In genomic region chr21:35046880-35047229, GRCh38 we compare ENCODE assay signal across 8 cellular contexts. TPM values are rescaled to one million over a fixed set of nuclear protein-coding genes. Genes with fewer than 3 reads are reported as not detected.
DNase-seq lines count a peak whose midpoint lies in the region; ATAC-seq and TF ChIP-seq lines count a peak whose summit lies in the region.

No MANE protein-coding gene starts in this region.

- CTCF ChIA-PET in PC-9 (lab: Charles Lee) = no interaction called here

- intact Hi-C loops in PC-9 (cut with micrococcal nuclease; ENCODE audit: unreplicated experiment) = loop anchor here (1.0 to 5.0 kb wide), 7 partner anchors 80 to 462 kb away; no protein-coding TSS in a partner anchor

- no peak for ATAC-seq in DND-41 (ENCODE audit: insufficient read depth, low read depth)

- POLR2A ChIA-PET in PC-9 (lab: Charles Lee; ENCODE audit: unreplicated experiment) = interaction anchor here (0.6 to 0.8 kb wide), 3 partner anchors 64 to 699 kb away, joined by 3 to 25 read pairs (median 4); no protein-coding TSS in a partner anchor

- H3K9ac ChIP-seq in DND-41 (ENCODE audit: low read depth, low read length) (peak overlapping the region; percentile 78), duodenal mucosa (ENCODE audit: low read depth in 1 of 2, low read length in 2 of 2) (peak overlapping the region; percentile 45 to 62)

- H3K9me3 ChIP-seq in DND-41 (ENCODE audit: insufficient read depth, low read length, severe bottlenecking) (no peaks in the 10 kb centered on the region), PC-9 (ENCODE audit: insufficient read depth, low read depth) (no peaks in the 10 kb centered on the region), duodenal mucosa (ENCODE audit: control insufficient read depth in 1 of 2, low read length in 2 of 2) (no peaks in the 10 kb centered on the region), neutrophil (no peaks in the 10 kb centered on the region)

- peak; percentile 31 for DNase-seq in DND-41
- peak; percentile 44 to 64 for DNase-seq in PC-9
- no peak for DNase-seq in stimulated activated CD4-positive, alpha-beta T cell treated with anti-CD3 and anti-CD28 coated beads, Interleukin-4, amount 100 ng/mL, for 1 hour
- DNase-seq in NCI-H1417 treated with DMSO at 0.1 percent for 48 hours (lab: John Stamatoyannopoulos, UW) = no peak
- DNase-seq in NCI-H1105 treated with DMSO at 0.1 percent for 48 hours (lab: John Stamatoyannopoulos, UW) = no peak
- DNase-seq in ureter (ENCODE audit: low spot score) = no peak

- H4K20me1 ChIP-seq in DND-41 (ENCODE audit: insufficient read depth, low read length) (peaks cover 38% of the 10 kb centered on the region), PC-9 (ENCODE audit: insufficient read depth) (no peaks in the 10 kb centered on the region)

- H3K79me2 ChIP-seq in DND-41 (ENCODE audit: insufficient read depth, low read length) (peaks cover 89% of the 10 kb centered on the region), PC-9 (ENCODE audit: low read depth) (peaks cover 84% of the 10 kb centered on the region)

- TF ChIP-seq CTCF in DND-41 (IDR thresholded peaks at IDR 0.05; ENCODE audit: borderline replicate concordance, extremely low read depth, low read length, poor library complexity, severe bottlenecking) (no peak), PC-9 (conservative IDR thresholded peaks at IDR 0.05) (no peak), neutrophil (IDR thresholded peaks at IDR 0.05) (no peak)

- H3K27ac ChIP-seq in DND-41 (ENCODE audit: low read length) = peak overlapping the region; percentile 95
- peak overlapping the region; percentile 99 for H3K27ac ChIP-seq in PC-9
- no peak overlapping the region for H3K27ac ChIP-seq in duodenal mucosa (ENCODE audit: low read depth, low read length)
- H3K27ac ChIP-seq in neutrophil = peak overlapping the region; percentile 94

- peaks cover 42% of the 10 kb centered on the region for H3F3A ChIP-seq in PC-9 (ENCODE audit: insufficient read depth, low read depth)

- H3K4me1 ChIP-seq in DND-41 (ENCODE audit: insufficient read depth, low read length) (peaks cover 79% of the 10 kb centered on the region), PC-9 (replicated peaks; ENCODE audit: insufficient read depth) (peaks cover 49% of the 10 kb centered on the region), duodenal mucosa (ENCODE audit: control insufficient read depth in 1 of 2, insufficient read depth in 2 of 2, low read length in 2 of 2) (peaks cover 47 to 57% of the 10 kb centered on the region in 2 donors), neutrophil (ENCODE audit: control insufficient read depth in 1 of 2, insufficient read depth in 1 of 2, low read depth in 1 of 2, low read length in 1 of 2) (peaks cover 74 to 85% of the 10 kb centered on the region in 2 experiments)

- H3K4me2 ChIP-seq in DND-41 (ENCODE audit: insufficient read depth, low read length) (peak overlapping the region; percentile 89), PC-9 (peak overlapping the region; percentile 95)

- H3K36me3 ChIP-seq in DND-41 (ENCODE audit: insufficient read depth, low read length) (peaks cover 57% of the 10 kb centered on the region), PC-9 (ENCODE audit: low read depth) (peaks cover 48% of the 10 kb centered on the region), duodenal mucosa (ENCODE audit: control insufficient read depth in 1 of 2, insufficient read depth in 2 of 2, low read length in 2 of 2) (no peaks in the 10 kb centered on the region), neutrophil (no peaks in the 10 kb centered on the region)

- H3K9me2 ChIP-seq in PC-9 (ENCODE audit: insufficient read depth) = no peaks in the 10 kb centered on the region

- no peaks in the 10 kb centered on the region for H3K27me3 ChIP-seq in DND-41 (ENCODE audit: insufficient read depth, low read length, poor library complexity)
- no peaks in the 10 kb centered on the region for H3K27me3 ChIP-seq in PC-9 (ENCODE audit: insufficient read depth, low read depth)
- peaks cover 0 to 3% of the 10 kb centered on the region in 2 donors for H3K27me3 ChIP-seq in duodenal mucosa (ENCODE audit: control insufficient read depth in 1 of 2, insufficient read depth in 2 of 2, low read length in 2 of 2)
- H3K27me3 ChIP-seq in neutrophil = no peaks in the 10 kb centered on the region

- peak overlapping the region; percentile 71 to 79 for H3K4me3 ChIP-seq in DND-41 (ENCODE audit: low read depth in 1 of 2, low read length in 2 of 2)
- peak overlapping the region; percentile 70 for H3K4me3 ChIP-seq in PC-9
- peak overlapping the region; percentile 53 to 56 for H3K4me3 ChIP-seq in duodenal mucosa (ENCODE audit: low read depth in 1 of 2, low read length in 2 of 2)
- H3K4me3 ChIP-seq in neutrophil (ENCODE audit: low read depth in 1 of 2, low read length in 1 of 2) = peak overlapping the region; percentile 74 to 83

- no TSS peak for BruUV-seq in PC-9 (replicated peaks; lab: Mats Ljungman, UMichigan)

- H2AFZ ChIP-seq in DND-41 (ENCODE audit: low read depth, low read length) (no peak overlapping the region), PC-9 (no peak overlapping the region)

RNA-seq across cellular contexts. Expression of gene RUNX1, which starts 2.2 kb away (rescaled TPM):
- 58.5 and 61.6 TPM in 2 replicates for total RNA-seq in PC-9 (2021)
- 84.0 TPM for total RNA-seq in ureter

Comparison
In these comparisons a context has a peak if more than half of its experiments do, and no peak if none do; other contexts are left out.
1. DNase-seq: peak in DND-41 (single experiment) and PC-9 (2 of 2); none in stimulated activated CD4-positive, alpha-beta T cell treated with anti-CD3 and anti-CD28 coated beads, Interleukin-4, amount 100 ng/mL, for 1 hour (single experiment), NCI-H1417 treated with DMSO at 0.1 percent for 48 hours (single experiment), NCI-H1105 treated with DMSO at 0.1 percent for 48 hours (single experiment) and ureter (single experiment).
2. Peak in every context shown above with its lines, with median percentiles within 50 percentile points of each other: H3K4me3 ChIP-seq.